14 cellular contexts compared by ENCODE assay signal in the genomic region with DNA sequence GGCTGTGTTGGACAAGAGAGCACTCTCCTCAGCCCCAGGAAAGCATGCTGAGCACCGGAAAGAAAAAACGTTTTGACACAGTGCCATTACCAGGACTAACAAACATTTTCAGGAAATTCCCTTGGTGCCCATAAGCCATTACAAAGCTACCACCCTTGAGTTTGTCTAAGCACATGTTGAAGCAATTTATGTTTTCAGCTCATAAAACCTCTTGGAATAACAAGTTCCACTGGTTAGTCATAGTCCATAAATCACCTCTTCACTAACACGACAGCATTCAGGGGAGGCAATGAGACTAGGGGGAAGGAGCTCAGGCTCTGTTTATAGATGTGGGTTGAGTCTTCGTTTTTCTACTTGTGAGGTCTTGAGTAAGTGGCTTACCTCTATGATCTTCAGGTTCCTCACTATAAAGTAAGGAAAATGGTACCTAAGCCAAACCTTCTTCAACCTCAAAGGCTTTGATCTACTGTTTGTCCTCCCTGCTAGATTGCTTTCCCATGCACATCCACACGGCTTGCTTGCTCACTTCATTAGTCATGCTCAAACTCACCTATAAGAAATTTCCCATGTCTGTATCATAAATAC.
DNase-seq lines count a peak whose midpoint lies in the region; ATAC-seq and TF ChIP-seq lines count a peak whose summit lies in the region.
"Had no signal": no experiment of that assay in that cellular context is flagged by ENCODE, and none has a peak within 500 bp of the region (broad histone marks: within the 10 kb centered on the region; RNA-seq: fewer than 3 reads in every experiment).

No MANE protein-coding gene starts in this region.

- peaks cover 3% of the 10 kb centered on the region; the same call in 1 of the 2 replicates for H3K9me1 ChIP-seq in IMR-90 (ENCODE audit: insufficient read depth, low read length)

- H4K8ac ChIP-seq in IMR-90 (ENCODE audit: low read depth in 2 of 2, low read length in 2 of 2), result no peak overlapping the region

- CTCF ChIA-PET in IMR-90 (lab: Yijun Ruan, JAX), result interaction anchor here (0.5 to 0.8 kb wide), 2 partner anchors 29 to 718 kb away, joined by 3 read pairs; no protein-coding TSS in a partner anchor
- CTCF ChIA-PET in CD4-positive, alpha-beta T cell (lab: Charles Lee), result no interaction called here

- no peak overlapping the region for H2AFZ ChIP-seq in IMR-90 (replicated peaks; ENCODE audit: low read length, poor library complexity)

- H3K4me3 Mint-ChIP-seq in CD4-positive, alpha-beta T cell, result no peak overlapping the region
- H3K4me3 Mint-ChIP-seq: CD4-positive, CD25-positive, alpha-beta regulatory T cell had no signal

- H3K56ac ChIP-seq in IMR-90 (ENCODE audit: extremely low read depth, insufficient read depth, low read length), result no peak overlapping the region

- no peak overlapping the region for H3K9ac ChIP-seq in IMR-90 (ENCODE audit: low read depth, low read length)

- peak overlapping the region; percentile 28 for H2BK120ac ChIP-seq in IMR-90 (ENCODE audit: low read depth, low read length)

- TF ChIP-seq POLR2A in IMR-90 (IDR thresholded peaks at IDR 0.05; ENCODE audit: low read depth, low read length) (no peak), gastrocnemius medialis (IDR thresholded peaks at IDR 0.05) (no peak)

- H2BK5ac ChIP-seq in IMR-90 (ENCODE audit: low read depth, low read length, poor library complexity, severe bottlenecking), result no peak overlapping the region

- H3K4me3 ChIP-seq in IMR-90 (ENCODE audit: insufficient read depth, low read depth, low read length), result no peak overlapping the region
- H3K4me3 ChIP-seq in SJSA1, result no peak overlapping the region
- no peak overlapping the region for H3K4me3 ChIP-seq in gastrocnemius medialis
- H3K4me3 ChIP-seq: GM12878, transverse colon had no signal

- H3K36me3 Mint-ChIP-seq in CD4-positive, alpha-beta T cell (ENCODE audit: low read depth), result no peaks in the 10 kb centered on the region
- H3K36me3 Mint-ChIP-seq: CD4-positive, CD25-positive, alpha-beta regulatory T cell had no signal

- H3K9me3 ChIP-seq in IMR-90 (ENCODE audit: control insufficient read depth, insufficient read depth, low read length), result no peaks in the 10 kb centered on the region
- no peaks in the 10 kb centered on the region for H3K9me3 ChIP-seq in SJSA1 (replicated peaks)
- H3K9me3 ChIP-seq in CD4-positive, alpha-beta T cell (ENCODE audit: control insufficient read depth, low read length), result no peaks in the 10 kb centered on the region
- no peaks in the 10 kb centered on the region for H3K9me3 ChIP-seq in gastrocnemius medialis
- H3K9me3 ChIP-seq: transverse colon had no signal

- H2AK5ac ChIP-seq in IMR-90 (ENCODE audit: low read depth, low read length), result no peak overlapping the region

- H3K4ac ChIP-seq in IMR-90 (ENCODE audit: low read depth, low read length), result no peak overlapping the region

- H2BK15ac ChIP-seq in IMR-90 (ENCODE audit: low read depth, low read length), result no peak overlapping the region

- H3K4me1 ChIP-seq in IMR-90 (ENCODE audit: control insufficient read depth, insufficient read depth, low read length) (peaks cover 3% of the 10 kb centered on the region; the same call in 1 of the 2 replicates), SJSA1 (replicated peaks) (peaks cover 29% of the 10 kb centered on the region), gastrocnemius medialis (no peaks in the 10 kb centered on the region)

- H3K27ac Mint-ChIP-seq in CD4-positive, alpha-beta T cell, result no peak overlapping the region
- H3K27ac Mint-ChIP-seq: CD4-positive, CD25-positive, alpha-beta regulatory T cell had no signal

- H3K4me2 ChIP-seq in IMR-90 (ENCODE audit: low read depth, low read length), result peak overlapping the region; percentile 6; the same call in 1 of the 2 replicates

- DNase-seq in Caki2 (ENCODE audit: low read depth) (peak; percentile 99), IMR-90 (peak; percentile 85), SJSA1 (ENCODE audit: low read depth in 1 of 2, low spot score in 2 of 2) (peak; percentile 90 to 100), kidney tubule cell (ENCODE audit: low spot score) (peak; percentile 88), T-helper 1 cell (no peak), gastrocnemius medialis (no peak)
- DNase-seq in CD4-positive, alpha-beta T cell, result no peak
- DNase-seq: activated CD8-positive, alpha-beta memory T cell treated with anti-CD3 and anti-CD28 coated beads, Interleukin-2, amount 50 U/mL, for 48 hours; anterior cingulate cortex; CD4-positive, CD25-positive, alpha-beta regulatory T cell; HCEC 1CT; transverse colon had no signal

- H3K36me3 ChIP-seq in IMR-90 (ENCODE audit: control insufficient read depth, insufficient read depth, low read length) (no peaks in the 10 kb centered on the region), SJSA1 (no peaks in the 10 kb centered on the region), gastrocnemius medialis (no peaks in the 10 kb centered on the region)
- H3K36me3 ChIP-seq: transverse colon had no signal

- intact Hi-C loops in IMR-90 (cut with micrococcal nuclease) (no loop called here), gastrocnemius medialis (cut with DNase I; ENCODE audit: low total_unique reads) (no loop called here)
- intact Hi-C loops in CD4-positive, alpha-beta T cell (cut with DNase I, micrococcal nuclease), result no loop called here

- H3K23ac ChIP-seq in IMR-90 (ENCODE audit: low read depth, low read length), result no peak overlapping the region; the same call in 1 of the 2 replicates

- H3K9me3 Mint-ChIP-seq in CD4-positive, alpha-beta T cell, result no peaks in the 10 kb centered on the region

- in situ Hi-C loops in Caki2 (cut with HindIII; ENCODE audit: low pct_unique_long_range_greater_than_20kb, low sequenced_read_pairs) (no loop called here), IMR-90 (cut with MboI; ENCODE audit: low sequenced_read_pairs) (no loop called here), gastrocnemius medialis (cut with MboI; ENCODE audit: low sequenced_read_pairs in 4 of 4) (no loop called here)

- no peaks in the 10 kb centered on the region for H3K79me1 ChIP-seq in IMR-90 (ENCODE audit: low read depth in 1 of 2, low read length in 2 of 2)

- no peaks in the 10 kb centered on the region for H3K4me1 Mint-ChIP-seq in CD4-positive, alpha-beta T cell (ENCODE audit: low read depth)
- H3K4me1 Mint-ChIP-seq: CD4-positive, CD25-positive, alpha-beta regulatory T cell had no signal

- TF ChIP-seq CTCF in IMR-90 (conservative IDR thresholded peaks at IDR 0.05; ENCODE audit: low read depth, low read length) (no peak), gastrocnemius medialis (IDR thresholded peaks at IDR 0.05 in 4 of 5, conservative IDR thresholded peaks at IDR 0.05 in 1 of 5) (no peak)
- TF ChIP-seq CTCF in CD4-positive, alpha-beta T cell (IDR thresholded peaks at IDR 0.05), result no peak

- dilution Hi-C loops in IMR-90 (cut with HindIII; ENCODE audit: low sequenced_read_pairs, unreplicated experiment), result no loop called here

- H3K27ac ChIP-seq in IMR-90 (ENCODE audit: insufficient read depth, low read length), result no peak overlapping the region
- H3K27ac ChIP-seq in SJSA1, result peak overlapping the region; percentile 80
- H3K27ac ChIP-seq in CD4-positive, alpha-beta T cell (ENCODE audit: low read depth, low read length), result no peak overlapping the region
- H3K27ac ChIP-seq in gastrocnemius medialis, result no peak overlapping the region
- H3K27ac ChIP-seq: transverse colon had no signal

- peaks cover 53% of the 10 kb centered on the region for H3K27me3 Mint-ChIP-seq in CD4-positive, alpha-beta T cell

- no peak overlapping the region for H4K5ac ChIP-seq in IMR-90 (ENCODE audit: low read depth, low read length)

- no peak for TF ChIP-seq RAD21 in IMR-90 (IDR thresholded peaks at IDR 0.05; ENCODE audit: low read length)

- H4K91ac ChIP-seq in IMR-90 (ENCODE audit: insufficient read depth, low read depth, low read length), result no peak overlapping the region; the same call in 1 of the 2 replicates

- no peak overlapping the region for H2BK20ac ChIP-seq in IMR-90 (ENCODE audit: low read depth, low read length)

- H3K14ac ChIP-seq in IMR-90 (replicated peaks; ENCODE audit: low read depth, low read length), result no peak overlapping the region

- no peak overlapping the region for H2AK9ac ChIP-seq in IMR-90 (replicated peaks; ENCODE audit: low read depth, low read length, poor library complexity)

- ATAC-seq in IMR-90 (ENCODE audit: low read depth) (peak; percentile 90), HG02973 (IDR thresholded peaks at IDR 0.05; ENCODE audit: unreplicated experiment) (no peak), gastrocnemius medialis (no peak)
- ATAC-seq in CD4-positive, alpha-beta T cell (ENCODE audit: poor library complexity), result no peak
- ATAC-seq: GM12878 had no signal

- H3K18ac ChIP-seq in IMR-90 (ENCODE audit: low read depth, low read length), result no peak overlapping the region

- no CpG with 5 or more reads among the region's 5 CpGs for WGBS in IMR-90 (ENCODE audit: extremely low coverage in 2 of 2, insufficient read length in 1 of 2), 2 experiments

- no peaks in the 10 kb centered on the region for H4K20me1 ChIP-seq in IMR-90 (ENCODE audit: insufficient read depth, low read length)

- no TSS peak for BruUV-seq in IMR-90 (replicated peaks; lab: Mats Ljungman, UMichigan)

- H3K27me3 ChIP-seq in IMR-90 (ENCODE audit: control insufficient read depth, insufficient read depth, low read length), result no peaks in the 10 kb centered on the region
- no peaks in the 10 kb centered on the region for H3K27me3 ChIP-seq in SJSA1 (replicated peaks)
- H3K27me3 ChIP-seq in CD4-positive, alpha-beta T cell (ENCODE audit: control insufficient read depth, insufficient read depth, low read length), result peaks cover 12% of the 10 kb centered on the region
- H3K27me3 ChIP-seq in gastrocnemius medialis, result no peaks in the 10 kb centered on the region
- H3K27me3 ChIP-seq: transverse colon had no signal

- POLR2A ChIA-PET in IMR-90 (lab: Charles Lee; ENCODE audit: unreplicated experiment), result no interaction called here
- POLR2A ChIA-PET in CD4-positive, alpha-beta T cell (lab: Charles Lee), result interaction anchor here (0.6 kb wide), 1 partner anchor 699 kb away, joined by 4 read pairs; no protein-coding TSS in a partner anchor

TF ChIP-seq in IMR-90, 13 proteins besides CTCF, POLR2A, EP300 and RAD21:
- TF ChIP-seq BHLHE40 (IDR thresholded peaks at IDR 0.05; ENCODE audit: low read depth, low read length) (0 out of 2 replicates have a peak, but pooled peaks have one; percentile 4), SMC3 (IDR thresholded peaks at IDR 0.05; ENCODE audit: low read depth, low read length) (no peak), CEBPB (IDR thresholded peaks at IDR 0.05; ENCODE audit: low read depth, low read length) (no peak), NFE2L2 (IDR thresholded peaks at IDR 0.05; ENCODE audit: low read depth, low read length) (no peak)

Comparison
In these comparisons a context has a peak if more than half of its experiments do, and no peak if none do; other contexts are left out.
1. DNase-seq: peak in Caki2 (single experiment), IMR-90 (single experiment), SJSA1 (2 of 2) and kidney tubule cell (single experiment); none in T-helper 1 cell (0 of 5), CD4-positive, alpha-beta T cell (0 of 10) and gastrocnemius medialis (0 of 2).